Comparison of ENCODE assay signal across 8 cellular contexts in genomic region chr4:31370866-31371465, GRCh38.
DNase-seq lines count a peak whose midpoint lies in the region; ATAC-seq and TF ChIP-seq lines count a peak whose summit lies in the region.
"Had no signal": no experiment of that assay in that cellular context is flagged by ENCODE, and none has a peak within 500 bp of the region (broad histone marks: within the 10 kb centered on the region; RNA-seq: fewer than 3 reads in every experiment).

No MANE protein-coding gene starts in this region.

- no peaks in the 10 kb centered on the region for H3K79me2 ChIP-seq in neural cell (replicated peaks; ENCODE audit: insufficient read depth, low read length)

- H3K4me1 Mint-ChIP-seq in activated naive CD8-positive, alpha-beta T cell treated with anti-CD3 and anti-CD28 coated beads for 36 hours, result no peaks in the 10 kb centered on the region

- TF ChIP-seq RAD21 in neural cell (conservative IDR thresholded peaks at IDR 0.05), result peak; percentile 89

- H3K4me1 ChIP-seq in Peyer's patch, result no peaks in the 10 kb centered on the region

- H3K9me3 Mint-ChIP-seq in activated naive CD8-positive, alpha-beta T cell treated with anti-CD3 and anti-CD28 coated beads for 36 hours, result no peaks in the 10 kb centered on the region

- H3K27me3 ChIP-seq in Peyer's patch (no peaks in the 10 kb centered on the region), neural cell (ENCODE audit: insufficient read depth, low read depth, low read length) (no peaks in the 10 kb centered on the region)

- no peak overlapping the region for H3K27ac Mint-ChIP-seq in activated naive CD8-positive, alpha-beta T cell treated with anti-CD3 and anti-CD28 coated beads for 36 hours
- H3K27ac Mint-ChIP-seq: activated naive CD4-positive, alpha-beta T cell treated with anti-CD3 and anti-CD28 coated beads, Interleukin-2, amount 50 U/mL, for 72 hours had no signal

- H3K4me3 ChIP-seq in Peyer's patch (no peak overlapping the region), epithelial cell of proximal tubule (ENCODE audit: low read depth, low read length) (no peak overlapping the region), neural cell (ENCODE audit: low read length) (no peak overlapping the region)

- H3K9ac ChIP-seq in neural cell (ENCODE audit: low read length), result no peak overlapping the region

- no peaks in the 10 kb centered on the region for H3F3A ChIP-seq in neural cell (ENCODE audit: insufficient read depth, low read length, poor library complexity, severe bottlenecking)

- H4K20me1 ChIP-seq in neural cell (ENCODE audit: insufficient read depth), result no peaks in the 10 kb centered on the region

- H2AFZ ChIP-seq in neural cell (ENCODE audit: low read depth, low read length), result no peak overlapping the region

- H3K36me3 Mint-ChIP-seq in activated naive CD8-positive, alpha-beta T cell treated with anti-CD3 and anti-CD28 coated beads for 36 hours, result no peaks in the 10 kb centered on the region
- H3K36me3 Mint-ChIP-seq: activated naive CD4-positive, alpha-beta T cell treated with anti-CD3 and anti-CD28 coated beads, Interleukin-2, amount 50 U/mL, for 72 hours had no signal

- TF ChIP-seq POLR2A in Peyer's patch (IDR thresholded peaks at IDR 0.05), result no peak

- no peak overlapping the region for H3K27ac ChIP-seq in Peyer's patch
- no peak overlapping the region for H3K27ac ChIP-seq in neural cell (ENCODE audit: low read length)

- DNase-seq in HuH-7 (ENCODE audit: low spot score) (peak; percentile 63), Peyer's patch (no peak), epithelial cell of proximal tubule (ENCODE audit: low read depth) (no peak)
- DNase-seq in activated naive CD8-positive, alpha-beta T cell treated with anti-CD3 and anti-CD28 coated beads for 36 hours, result no peak

- H3K27me3 Mint-ChIP-seq in activated naive CD8-positive, alpha-beta T cell treated with anti-CD3 and anti-CD28 coated beads for 36 hours, result no peaks in the 10 kb centered on the region

- H3K36me3 ChIP-seq in Peyer's patch, result no peaks in the 10 kb centered on the region
- H3K36me3 ChIP-seq in neural cell (ENCODE audit: insufficient read depth, low read length), result no peaks in the 10 kb centered on the region

- ATAC-seq in GM21619 (IDR thresholded peaks at IDR 0.05; ENCODE audit: unreplicated experiment), result peak; percentile 95

- no peaks in the 10 kb centered on the region for H3K9me3 ChIP-seq in Peyer's patch
- peaks cover 4% of the 10 kb centered on the region for H3K9me3 ChIP-seq in neural cell (ENCODE audit: low read length)

- TF ChIP-seq CTCF in GM12872 (IDR thresholded peaks at IDR 0.05; ENCODE audit: insufficient read depth, low read depth, low read length) (peak; percentile 73), Peyer's patch (IDR thresholded peaks at IDR 0.05) (peak in 5 of 6 experiments; percentile 17 to 57 (median 50)), epithelial cell of proximal tubule (conservative IDR thresholded peaks at IDR 0.05; ENCODE audit: low read depth, low read length) (peak; percentile 86), neural cell (IDR thresholded peaks at IDR 0.05; ENCODE audit: poor library complexity, severe bottlenecking) (peak; percentile 84)

- no peak overlapping the region for H3K4me2 ChIP-seq in neural cell (ENCODE audit: low read length)

- H3K4me3 Mint-ChIP-seq in activated naive CD8-positive, alpha-beta T cell treated with anti-CD3 and anti-CD28 coated beads for 36 hours, result no peak overlapping the region

- TF ChIP-seq EP300 in neural cell (conservative IDR thresholded peaks at IDR 0.05; ENCODE audit: poor library complexity, severe bottlenecking), result no peak

- H3K9me2 ChIP-seq in neural cell (ENCODE audit: insufficient read depth, low read length), result no peaks in the 10 kb centered on the region

TF ChIP-seq in neural cell, 6 proteins besides CTCF, POLR2A, EP300 and RAD21:
- TF ChIP-seq SMC3 (conservative IDR thresholded peaks at IDR 0.05; ENCODE audit: poor library complexity) (peak; percentile 87), REST (IDR thresholded peaks at IDR 0.05; ENCODE audit: borderline replicate concordance) (no peak)
